9 cellular contexts compared by ENCODE assay signal in genomic region chr18:55588001-55588875, GRCh38. TPM values are rescaled to one million over a fixed set of nuclear protein-coding genes. Genes with fewer than 3 reads are reported as not detected.
DNase-seq lines count a peak whose midpoint lies in the region; ATAC-seq and TF ChIP-seq lines count a peak whose summit lies in the region.
"Had no signal": no experiment of that assay in that cellular context is flagged by ENCODE, and none has a peak within 500 bp of the region (broad histone marks: within the 10 kb centered on the region; RNA-seq: fewer than 3 reads in every experiment).

Gene TCF4, minus strand, starts transcription at chr18:55588192. Its CDS starts 1,076 bp downstream, at chr18:55587116.

- no peaks in the 10 kb centered on the region for H3K9me3 ChIP-seq in thyroid gland

- peak within 1 kb of the TSS; percentile 64 to 91 (median 86) for H3K27ac ChIP-seq in thyroid gland

- no peak for TF ChIP-seq CTCF in fibroblast of mammary gland (conservative IDR thresholded peaks at IDR 0.05; ENCODE audit: control insufficient read depth, insufficient read depth, low read depth, low read length)
- no peak for TF ChIP-seq CTCF in thyroid gland (IDR thresholded peaks at IDR 0.05)

- ATAC-seq in GM19351 (IDR thresholded peaks at IDR 0.05; ENCODE audit: unreplicated experiment), result peak; percentile 29
- no peak for ATAC-seq in HG03432 (IDR thresholded peaks at IDR 0.05; ENCODE audit: unreplicated experiment)
- ATAC-seq: HCT116 had no signal

- intact Hi-C loops in thyroid gland (cut with DNase I), result no loop called here

- WGBS in thyroid gland, 2 donors, result 1% methylated on average over 35 to 37 of the region's 67 CpGs

- DNase-seq in AG08396 (ENCODE audit: low spot score), result peak; percentile 53
- DNase-seq in NCI-H460 (ENCODE audit: extremely low read depth, low read depth), result peak; percentile 19
- peak; percentile 21 to 38 for DNase-seq in activated T-cell treated with anti-CD3 and anti-CD28 coated beads, Interleukin-2, amount 50 U/mL, for 48 hours
- peak; percentile 50 for DNase-seq in fibroblast of mammary gland (ENCODE audit: low read depth)
- DNase-seq in mucosa of gallbladder (ENCODE audit: low spot score), result peak; percentile 21
- peak; percentile 60 to 64 for DNase-seq in thyroid gland

- H3K4me1 ChIP-seq in thyroid gland, result peaks cover 0 to 9% of the 10 kb centered on the region in 2 donors

- peak in 1 of 2 donors; percentile 33 for TF ChIP-seq POLR2A in thyroid gland (IDR thresholded peaks at IDR 0.05)

- no peaks in the 10 kb centered on the region for H3K27me3 ChIP-seq in thyroid gland

- peak within 1 kb of the TSS; percentile 70 for H3K4me3 ChIP-seq in fibroblast of mammary gland (ENCODE audit: control insufficient read depth, low read depth, low read length)
- peak within 1 kb of the TSS; percentile 27 to 74 (median 55) for H3K4me3 ChIP-seq in thyroid gland (replicated peaks in 1 of 3)

- no peaks in the 10 kb centered on the region for H3K36me3 ChIP-seq in thyroid gland

RNA-seq across cellular contexts. Expression of gene TCF4, which starts in this region (rescaled TPM):
- total RNA-seq in NCI-H460 (2014; rRNA removed; shearing (Covaris generic)), result 4.9 and 7.3 TPM in 2 replicates
- polyA plus RNA-seq in NCI-H460 (2014; cell fraction: nucleus; rRNA removed), result 3.7 and 6.6 TPM in 2 replicates
- total RNA-seq in mucosa of gallbladder (44.5 TPM), thyroid gland (100 to 1,000 TPM; 114 to 190 (median 132) TPM)
